Comparison of ENCODE assay signal across 12 cellular contexts in genomic region chr10:77409697-77410471, GRCh38.
DNase-seq lines count a peak whose midpoint lies in the region; ATAC-seq, FAIRE-seq and TF ChIP-seq lines count a peak whose summit lies in the region.
"Had no signal": no experiment of that assay in that cellular context is flagged by ENCODE, and none has a peak within 500 bp of the region (broad histone marks: within the 10 kb centered on the region; RNA-seq: fewer than 3 reads in every experiment).

No MANE protein-coding gene starts in this region.

- no peak overlapping the region for H3K4me2 ChIP-seq in HepG2 (ENCODE audit: low read depth, low read length)
- H3K4me2 ChIP-seq in H9 (ENCODE audit: insufficient read depth, insufficient read length, low read length), result no peak overlapping the region

- no peak overlapping the region for H4K8ac ChIP-seq in H9 (replicated peaks; ENCODE audit: insufficient read length, low read depth, low read length)

- H4K20me1 ChIP-seq in HepG2 (ENCODE audit: insufficient read depth, low read length) (no peaks in the 10 kb centered on the region), H9 (ENCODE audit: control insufficient read depth, insufficient read depth, insufficient read length) (no peaks in the 10 kb centered on the region)

- DNase-seq in right lobe of liver (no peak), HepG2 (ENCODE audit: low spot score) (no peak), NCI-H345 treated with DMSO at 0.1 percent for 48 hours (lab: John Stamatoyannopoulos, UW; ENCODE audit: unreplicated experiment) (peak; percentile 94), foreskin keratinocyte (no peak), uterus (no peak), OCI-M1 (lab: John Stamatoyannopoulos, UW) (no peak), H9 (no peak)
- no peak for DNase-seq in stimulated activated naive CD4-positive, alpha-beta T cell (lab: John Stamatoyannopoulos, UW)
- DNase-seq: C1 segment of cervical spinal cord, T1000 had no signal

- no peak for TF ChIP-seq RAD21 in HepG2 (CRISPR knock-in tag; IDR thresholded peaks at IDR 0.05)

- H3K56ac ChIP-seq in H9 (ENCODE audit: insufficient read length, low read depth, low read length), result no peak overlapping the region

- no peak overlapping the region for H4K91ac ChIP-seq in H9 (ENCODE audit: insufficient read length, low read depth, low read length)

- intact Hi-C loops in right lobe of liver (cut with DNase I), result no loop called here
- intact Hi-C loops in HepG2 (cut with micrococcal nuclease; ENCODE audit: unreplicated experiment), result no loop called here
- intact Hi-C loops in uterus (cut with DNase I; ENCODE audit: low total_unique reads), result no loop called here

- no peak overlapping the region for H3K18ac ChIP-seq in H9 (ENCODE audit: insufficient read length, low read depth, low read length)

- no peak overlapping the region; the same call in 1 of the 2 replicates for H3K14ac ChIP-seq in H9 (ENCODE audit: insufficient read depth, low read length)

- H3K4ac ChIP-seq in H9 (ENCODE audit: low read depth, low read length), result no peak overlapping the region

- no peak for FAIRE-seq in HepG2 (lab: Jason Lieb, UNC)

- no peak overlapping the region for H3K27ac ChIP-seq in right lobe of liver
- H3K27ac ChIP-seq in HepG2 (ENCODE audit: extremely low read length, insufficient read depth, low read length), result no peak overlapping the region
- H3K27ac ChIP-seq in foreskin keratinocyte, result no peak overlapping the region
- H3K27ac ChIP-seq in uterus, result peak overlapping the region; percentile 35 to 90
- no peak overlapping the region for H3K27ac ChIP-seq in H9 (ENCODE audit: insufficient read length, low read depth, low read length)
- H3K27ac ChIP-seq: HL-60 had no signal

- H2BK15ac ChIP-seq in H9 (ENCODE audit: low read depth, low read length), result no peak overlapping the region

- TF ChIP-seq EP300 in HepG2 (IDR thresholded peaks at IDR 0.05; ENCODE audit: low read depth in 2 of 2, low read length in 2 of 2), result no peak
- TF ChIP-seq EP300 in HepG2 (CRISPR knock-in tag; IDR thresholded peaks at IDR 0.05; ENCODE audit: borderline replicate concordance), result no peak

- H2AFZ ChIP-seq in HepG2 (ENCODE audit: low read length) (no peak overlapping the region), H9 (ENCODE audit: low read length) (no peak overlapping the region)

- in situ Hi-C loops in HepG2 (cut with HindIII; ENCODE audit: extremely low pct_ligation_motif_present, low pct_unique_long_range_greater_than_20kb), result no loop called here

- CTCF ChIA-PET in HepG2 (lab: Yijun Ruan, JAX; ENCODE audit: low intra/inter-chr PET ratio, low total read pairs), result no interaction called here

- H3K27me3 Mint-ChIP-seq in H9 (ENCODE audit: low read depth), result peaks cover 3% of the 10 kb centered on the region; the same call in 1 of the 2 replicates

- no peak overlapping the region; a peak in 1 of 5 replicates for H3K4me3 Mint-ChIP-seq in H9

- no peaks in the 10 kb centered on the region for H3K79me2 ChIP-seq in HepG2 (ENCODE audit: insufficient read depth, low read length)
- H3K79me2 ChIP-seq in H9 (ENCODE audit: insufficient read depth, low read length), result no peaks in the 10 kb centered on the region

- no peaks in the 10 kb centered on the region for H3K36me3 ChIP-seq in right lobe of liver
- H3K36me3 ChIP-seq in HepG2 (replicated peaks in 1 of 2; ENCODE audit: control insufficient read depth in 1 of 2, insufficient read depth in 2 of 2, low read length in 2 of 2), result no peaks in the 10 kb centered on the region
- no peaks in the 10 kb centered on the region for H3K36me3 ChIP-seq in uterus
- H3K36me3 ChIP-seq: breast epithelium had no signal

- no peak for TF ChIP-seq CTCF in right lobe of liver (IDR thresholded peaks at IDR 0.05)
- TF ChIP-seq CTCF in HepG2 (CRISPR knock-in tag; IDR thresholded peaks at IDR 0.05), result no peak
- no peak for TF ChIP-seq CTCF in foreskin keratinocyte (conservative IDR thresholded peaks at IDR 0.05)
- no peak for TF ChIP-seq CTCF in uterus (IDR thresholded peaks at IDR 0.05)
- no peak for TF ChIP-seq CTCF in H9 (conservative IDR thresholded peaks at IDR 0.05)

- H3K23ac ChIP-seq in H9 (ENCODE audit: insufficient read length, low read depth, low read length), result no peak overlapping the region

- 43% methylated on average over 4 of the region's 7 CpGs for WGBS in right lobe of liver (ENCODE audit: insufficient coverage, low coverage, low lambda C conversion rate, missing lambda C conversion rate)
- WGBS in HepG2 (ENCODE audit: low lambda C conversion rate), result 12% methylated on average over 5 of the region's 7 CpGs
- no CpG with 5 or more reads among the region's 7 CpGs for WGBS in H9 (ENCODE audit: extremely low coverage, insufficient read length, low lambda C conversion rate)

- POLR2A ChIA-PET in HepG2 (lab: Yijun Ruan, JAX), result no interaction called here

- H3K9me3 ChIP-seq in right lobe of liver, result no peaks in the 10 kb centered on the region
- no peaks in the 10 kb centered on the region for H3K9me3 ChIP-seq in HepG2 (ENCODE audit: low read length)
- no peaks in the 10 kb centered on the region for H3K9me3 ChIP-seq in uterus
- no peaks in the 10 kb centered on the region for H3K9me3 ChIP-seq in H9 (ENCODE audit: control insufficient read depth, low read depth, low read length)
- H3K9me3 ChIP-seq: breast epithelium had no signal

- H4K5ac ChIP-seq in H9 (ENCODE audit: insufficient read length, low read depth, low read length), result no peak overlapping the region

- no TSS peak for BruUV-seq in HepG2 (replicated peaks; lab: Mats Ljungman, UMichigan)

- no peak overlapping the region for H2BK12ac ChIP-seq in H9 (ENCODE audit: insufficient read length, low read depth, low read length)

- H3T11ph ChIP-seq in H9 (ENCODE audit: low read length), result no peak overlapping the region

- H3K4me1 ChIP-seq in right lobe of liver, result no peaks in the 10 kb centered on the region
- H3K4me1 ChIP-seq in HepG2 (ENCODE audit: insufficient read depth, low read length), result no peaks in the 10 kb centered on the region
- peaks cover 5% of the 10 kb centered on the region for H3K4me1 ChIP-seq in foreskin keratinocyte
- H3K4me1 ChIP-seq in uterus, result peaks cover under 1 to 13% of the 10 kb centered on the region in 2 donors
- peaks cover 2% of the 10 kb centered on the region; the same call in 1 of the 2 replicates for H3K4me1 ChIP-seq in H9 (ENCODE audit: insufficient read depth, low read length)

- H3K27me3 ChIP-seq in right lobe of liver, result no peaks in the 10 kb centered on the region
- H3K27me3 ChIP-seq in HepG2 (ENCODE audit: control insufficient read depth in 1 of 2, insufficient read depth in 2 of 2, low read length in 2 of 2), result peaks cover 3 to 21% of the 10 kb centered on the region in 2 experiments; a peak in 3 of 5 replicates
- no peaks in the 10 kb centered on the region for H3K27me3 ChIP-seq in foreskin keratinocyte
- H3K27me3 ChIP-seq in uterus, result no peaks in the 10 kb centered on the region
- no peaks in the 10 kb centered on the region for H3K27me3 ChIP-seq in H9 (ENCODE audit: insufficient read depth, low read length)
- H3K27me3 ChIP-seq: breast epithelium had no signal

- H3K4me1 Mint-ChIP-seq in H9, result peaks cover 20 to 25% of the 10 kb centered on the region in 2 experiments

- H3K23me2 ChIP-seq in H9 (ENCODE audit: insufficient read length, low read depth, low read length, poor library complexity, severe bottlenecking), result no peaks in the 10 kb centered on the region

- H3K79me1 ChIP-seq in H9 (ENCODE audit: insufficient read depth, low read depth, low read length, poor library complexity, severe bottlenecking), result no peaks in the 10 kb centered on the region

- H2BK20ac ChIP-seq in H9 (ENCODE audit: low read depth, low read length, poor library complexity, severe bottlenecking), result no peak overlapping the region

- no peak overlapping the region for H2AK5ac ChIP-seq in H9 (ENCODE audit: insufficient read length, low read length)

- H3K9me3 Mint-ChIP-seq in H9, result no peaks in the 10 kb centered on the region; a peak in 1 of 5 replicates

- H3K36me3 Mint-ChIP-seq in H9 (ENCODE audit: insufficient read depth in 1 of 3, low read depth in 3 of 3), result no peaks in the 10 kb centered on the region

- no peak for TF ChIP-seq POLR2A in right lobe of liver (IDR thresholded peaks at IDR 0.05)
- no peak for TF ChIP-seq POLR2A in HepG2 (IDR thresholded peaks at IDR 0.05; ENCODE audit: insufficient read depth in 1 of 2, low read depth in 2 of 2, low read length in 2 of 2)
- TF ChIP-seq POLR2A in uterus (IDR thresholded peaks at IDR 0.05), result no peak

- H2BK5ac ChIP-seq in H9 (ENCODE audit: insufficient read length, low read length), result no peak overlapping the region

- H3K9ac ChIP-seq in HepG2 (ENCODE audit: insufficient read depth, low read depth, low read length) (no peak overlapping the region), H9 (ENCODE audit: extremely low read depth, insufficient read length, low read length) (no peak overlapping the region)

- no peak overlapping the region; a peak in 2 of 7 replicates for H3K27ac Mint-ChIP-seq in H9

- H2BK120ac ChIP-seq in H9 (ENCODE audit: low read depth, low read length, poor library complexity, severe bottlenecking), result no peak overlapping the region

- ATAC-seq in right lobe of liver (peak in 3 of 4 donors; percentile 26 to 40 (median 29)), HepG2 (no peak), foreskin keratinocyte (peak; percentile 38)

- H3K4me3 ChIP-seq in right lobe of liver, result no peak overlapping the region
- H3K4me3 ChIP-seq in HepG2 (replicated peaks in 1 of 3; ENCODE audit: insufficient read depth in 1 of 3, low read depth in 2 of 3, low read length in 3 of 3), result no peak overlapping the region
- H3K4me3 ChIP-seq in uterus, result no peak overlapping the region
- H3K4me3 ChIP-seq: breast epithelium had no signal

TF ChIP-seq in HepG2, 621 proteins besides CTCF, POLR2A, EP300 and RAD21 (continues in another document):
- TF ChIP-seq NR1H2 (CRISPR knock-in tag; IDR thresholded peaks at IDR 0.05; ENCODE audit: borderline replicate concordance, low read depth) (no peak), PPARG (CRISPR knock-in tag; conservative IDR thresholded peaks at IDR 0.05) (no peak), RBFOX2 (IDR thresholded peaks at IDR 0.05; ENCODE audit: low read depth, low read length) (no peak), TAF1 (CRISPR knock-in tag; IDR thresholded peaks at IDR 0.05) (no peak), FOSL1 (CRISPR knock-in tag; IDR thresholded peaks at IDR 0.05; ENCODE audit: borderline replicate concordance) (no peak), NCOA5 (CRISPR knock-in tag; IDR thresholded peaks at IDR 0.05) (no peak), RORA (CRISPR knock-in tag; IDR thresholded peaks at IDR 0.05) (no peak), ZEB1 (IDR thresholded peaks at IDR 0.05; ENCODE audit: insufficient replicate concordance, low read depth) (no peak)

Comparison
In these comparisons a context has a peak if more than half of its experiments do, and no peak if none do; other contexts are left out.
1. H3K27ac ChIP-seq: peak in uterus (2 of 2); none in right lobe of liver (0 of 3), HepG2 (single experiment), foreskin keratinocyte (single experiment) and H9 (single experiment).